Comparison of ENCODE assay signal across 2 cellular contexts in genomic region chr4:154582723-154583122, GRCh38.
TF ChIP-seq lines count a peak whose summit lies in the region.

No MANE protein-coding gene starts in this region.

TF ChIP-seq in HepG2, 621 proteins besides CTCF, POLR2A, EP300 and RAD21 (continues in another document):
- no peak for TF ChIP-seq SMAD1 (CRISPR knock-in tag; IDR thresholded peaks at IDR 0.05; ENCODE audit: borderline replicate concordance, low read depth)
- peak; percentile 91 for TF ChIP-seq AGO1 (IDR thresholded peaks at IDR 0.05; ENCODE audit: low read depth, low read length, poor library complexity, severe bottlenecking)
- TF ChIP-seq POLR2G (IDR thresholded peaks at IDR 0.05; ENCODE audit: low read depth, low read length) = peak; percentile 63; the same call in 1 of the 2 replicates
- peak; percentile 51 for TF ChIP-seq RBM22 (optimal IDR thresholded peaks at IDR 0.05; ENCODE audit: low read length)
- TF ChIP-seq POLR2AphosphoS2 (IDR thresholded peaks at IDR 0.05; ENCODE audit: low read depth, low read length) = no peak
- no peak for TF ChIP-seq PHF5A (CRISPR knock-in tag; IDR thresholded peaks at IDR 0.05; ENCODE audit: low read depth, unreplicated experiment)
- TF ChIP-seq TBL1XR1 (IDR thresholded peaks at IDR 0.05; ENCODE audit: borderline replicate concordance, low read length, partially characterized antibody) = no peak
- TF ChIP-seq ZNF710 (CRISPR knock-in tag; IDR thresholded peaks at IDR 0.05; ENCODE audit: borderline replicate concordance) = peak; percentile 44; the same call in 1 of the 2 replicates
- no peak for TF ChIP-seq ZNF512B (CRISPR knock-in tag; IDR thresholded peaks at IDR 0.05; ENCODE audit: borderline replicate concordance)
- no peak for TF ChIP-seq SOX6 (IDR thresholded peaks at IDR 0.05)
- TF ChIP-seq SOX6 (CRISPR knock-in tag; IDR thresholded peaks at IDR 0.05) = 0 out of 2 replicates have a peak, but pooled peaks have one; percentile 19
- no peak for TF ChIP-seq ZNF17 (CRISPR knock-in tag; IDR thresholded peaks at IDR 0.05)
- TF ChIP-seq ZNF18 (CRISPR knock-in tag; IDR thresholded peaks at IDR 0.05; ENCODE audit: insufficient replicate concordance) = no peak
- 0 out of 2 replicates have a peak, but pooled peaks have one; percentile 8 for TF ChIP-seq ZNF331 (CRISPR knock-in tag; IDR thresholded peaks at IDR 0.05)
- TF ChIP-seq REST (IDR thresholded peaks at IDR 0.05; ENCODE audit: borderline replicate concordance in 1 of 2, low read depth in 1 of 2, low read length in 2 of 2) = no peak
- no peak for TF ChIP-seq SATB2 (CRISPR knock-in tag; IDR thresholded peaks at IDR 0.05)

TF ChIP-seq in liver, 16 proteins besides CTCF, POLR2A, EP300 and RAD21:
- TF ChIP-seq MAX (IDR thresholded peaks at IDR 0.05) (peak; percentile 19), GABPA (IDR thresholded peaks at IDR 0.05 in 1 of 2, conservative IDR thresholded peaks at IDR 0.05 in 1 of 2) (no peak), YY1 (IDR thresholded peaks at IDR 0.05) (no peak), ZBTB33 (IDR thresholded peaks at IDR 0.05) (no peak), SP1 (IDR thresholded peaks at IDR 0.05) (no peak), NR2F2 (IDR thresholded peaks at IDR 0.05) (no peak), FOXA2 (IDR thresholded peaks at IDR 0.05) (no peak), RXRA (IDR thresholded peaks at IDR 0.05) (peak in 1 of 2 donors; percentile 35), REST (IDR thresholded peaks at IDR 0.05) (no peak), TAF1 (conservative IDR thresholded peaks at IDR 0.05) (no peak), ATF3 (IDR thresholded peaks at IDR 0.05) (no peak), HNF4A (conservative IDR thresholded peaks at IDR 0.05) (no peak), EGR1 (IDR thresholded peaks at IDR 0.05; ENCODE audit: low read depth in 2 of 2) (no peak), FOXA1 (IDR thresholded peaks at IDR 0.05) (no peak), HNF4G (IDR thresholded peaks at IDR 0.05) (no peak), JUND (IDR thresholded peaks at IDR 0.05) (peak; percentile 24 to 86)
